Comparison of ENCODE assay signal across 8 cellular contexts in the genomic region with DNA sequence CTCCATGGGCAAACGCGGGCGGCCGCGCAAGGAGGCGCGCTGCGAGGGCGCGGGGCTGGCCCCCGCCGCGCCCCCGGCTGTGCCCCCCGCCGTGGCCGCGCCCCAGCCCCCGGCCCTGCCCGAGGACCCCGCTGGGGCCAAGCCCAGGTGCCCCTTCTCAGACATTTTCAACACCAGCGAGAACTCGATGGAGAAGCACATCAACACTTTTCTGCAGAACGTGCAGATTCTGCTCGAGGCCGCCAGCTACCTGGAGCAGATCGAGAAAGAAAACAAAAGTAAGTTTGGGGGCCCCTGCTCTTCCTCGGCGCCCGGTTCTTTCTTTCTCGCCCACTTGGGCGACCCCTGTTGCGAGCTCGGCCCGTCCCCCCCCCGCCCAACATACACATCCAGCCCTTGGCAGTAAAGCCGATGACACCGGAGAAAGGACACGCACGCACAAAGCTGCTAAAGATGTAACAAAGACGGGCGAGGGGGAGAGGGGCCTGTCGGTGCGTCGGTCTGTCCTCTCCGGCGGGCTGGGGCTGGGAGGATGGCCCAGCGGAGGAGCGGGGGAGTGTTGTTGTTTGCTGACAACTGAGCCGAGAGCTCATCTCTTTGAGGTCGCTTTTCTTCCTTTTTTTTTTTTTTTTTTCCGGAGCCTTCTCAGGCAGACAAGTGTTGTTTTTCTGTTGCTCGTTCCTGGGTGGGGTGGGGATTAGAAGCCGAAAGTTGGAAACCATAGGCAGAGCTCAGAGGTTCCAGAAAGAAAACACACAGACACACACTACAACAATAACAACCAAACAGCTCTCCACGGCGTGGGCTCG. TPM values are rescaled to one million over a fixed set of nuclear protein-coding genes. Genes with fewer than 3 reads are reported as not detected.
A peak's percentile ranks its signal among the peaks of the same experiment; 100 is the strongest.
DNase-seq lines count a peak whose midpoint lies in the region; ATAC-seq, FAIRE-seq and TF ChIP-seq lines count a peak whose summit lies in the region.

No MANE protein-coding gene starts in this region.

- FAIRE-seq in K562 (lab: Jason Lieb, UNC): peak; percentile 65
- no peak for FAIRE-seq in D721Med (lab: Jason Lieb, UNC)

- H3K4me3 ChIP-seq in GM06990 (replicated peaks; ENCODE audit: low read depth, low read length) (peak overlapping the region; percentile 65), K562 (peak overlapping the region; percentile 59)

- in situ Hi-C loops in K562 (cut with MboI): no loop called here

- peaks cover 24 to 25% of the 10 kb centered on the region in 2 experiments; a peak in 4 of 5 replicates for H3K4me1 ChIP-seq in K562 (replicated peaks in 1 of 2; ENCODE audit: control insufficient read depth in 2 of 2, insufficient read depth in 2 of 2, low read length in 2 of 2)

- no peaks in the 10 kb centered on the region for H3K9me1 ChIP-seq in K562 (ENCODE audit: control insufficient read depth, insufficient read depth, low read length)

- H4K20me1 ChIP-seq in K562 (replicated peaks; ENCODE audit: control insufficient read depth, insufficient read depth, low read length): no peaks in the 10 kb centered on the region

- intact Hi-C loops in K562 (cut with micrococcal nuclease): loop anchor here (5.0 to 10.0 kb wide), 3 partner anchors 71 to 203 kb away; a partner anchor contains a TSS

- H3K36me3 ChIP-seq in GM06990 (ENCODE audit: control insufficient read depth, insufficient read depth, low read length) (no peaks in the 10 kb centered on the region), K562 (ENCODE audit: control insufficient read depth, insufficient read depth, low read length) (no peaks in the 10 kb centered on the region)

- BruUV-seq in K562 (replicated peaks; lab: Mats Ljungman, UMichigan): TSS peak; percentile 29

- H3K27me3 ChIP-seq in GM06990 (replicated peaks; ENCODE audit: control insufficient read depth, insufficient read depth, low read length) (no peaks in the 10 kb centered on the region; the same call in 1 of the 2 replicates), K562 (ENCODE audit: control insufficient read depth in 2 of 2, insufficient read depth in 2 of 2, low read length in 2 of 2) (no peaks in the 10 kb centered on the region)

- peak; percentile 26 for ATAC-seq in K562

- peaks cover 41% of the 10 kb centered on the region for H3K79me2 ChIP-seq in K562 (ENCODE audit: control insufficient read depth, insufficient read depth, low read length)

- H2AFZ ChIP-seq in K562 (ENCODE audit: low read depth, low read length): peak overlapping the region; percentile 74

- no peak for TF ChIP-seq RAD21 in K562 (CRISPR knock-in tag; conservative IDR thresholded peaks at IDR 0.05 in 1 of 2, IDR thresholded peaks at IDR 0.05 in 1 of 2)

- 0% methylated on average over 10 of the region's 57 CpGs for WGBS in K562 (ENCODE audit: insufficient coverage, low coverage, missing lambda C conversion rate)

- POLR2A ChIA-PET in K562 (lab: Yijun Ruan, JAX): interaction anchor here (0.6 to 1.9 kb wide), 7 partner anchors 12 to 55 kb away, joined by 3 to 7 read pairs (median 3); no protein-coding TSS in a partner anchor

- TF ChIP-seq EP300 in K562 (IDR thresholded peaks at IDR 0.05; ENCODE audit: low read length): no peak

- CTCF ChIA-PET in K562 (lab: Yijun Ruan, JAX; ENCODE audit: low intra/inter-chr PET ratio): interaction anchor here (0.6 kb wide), 1 partner anchor 93 kb away, joined by 3 read pairs; no protein-coding TSS in a partner anchor

- no peaks in the 10 kb centered on the region for H3K9me3 ChIP-seq in K562 (replicated peaks; ENCODE audit: control insufficient read depth, insufficient read depth, low read depth, low read length)

- no peak for TF ChIP-seq CTCF in GM06990 (IDR thresholded peaks at IDR 0.05; ENCODE audit: insufficient read depth, low read length, poor library complexity, severe bottlenecking)
- TF ChIP-seq CTCF in K562 (IDR thresholded peaks at IDR 0.05 in 2 of 3, conservative IDR thresholded peaks at IDR 0.05 in 1 of 3; ENCODE audit: insufficient read depth in 2 of 3, low read depth in 1 of 3, low read length in 3 of 3): no peak
- TF ChIP-seq CTCF in D721Med (IDR thresholded peaks at IDR 0.05; ENCODE audit: insufficient read depth, missing control alignments): no peak

- peak overlapping the region; percentile 73 to 92 for H3K9ac ChIP-seq in K562 (ENCODE audit: insufficient read depth in 1 of 2, low read depth in 2 of 2, low read length in 2 of 2)

- DNase-seq in GM06990 (ENCODE audit: extremely low read depth, insufficient read length): peak; percentile 49
- DNase-seq in HT-29 (ENCODE audit: low spot score): peak; percentile 26
- DNase-seq in SW480 (ENCODE audit: low spot score): peak; percentile 58
- DNase-seq in K562 (ENCODE audit: extremely low read depth in 1 of 4, low spot score in 3 of 4): peak; percentile 38 to 71 (median 46)
- DNase-seq in inferior parietal cortex (ENCODE audit: extremely low spot score): peak; percentile 49
- DNase-seq in stimulated activated CD4-positive, alpha-beta T cell treated with anti-CD3 and anti-CD28 coated beads, Interleukin-1b, Interleukin-23, amount 100 ng/mL, for 48 hours: peak; percentile 55
- DNase-seq in GDM1 (lab: John Stamatoyannopoulos, UW): no peak
- DNase-seq in D721Med (ENCODE audit: insufficient read length, low spot score): no peak

- peak overlapping the region; percentile 87 for H3K27ac ChIP-seq in K562 (ENCODE audit: extremely low read depth, low read depth, low read length)

- peak overlapping the region; percentile 98 for H3K4me2 ChIP-seq in K562 (ENCODE audit: insufficient read depth, low read length)

- no peak; the same call in 1 of the 2 replicates for TF ChIP-seq POLR2A in K562 (conservative IDR thresholded peaks at IDR 0.05)

TF ChIP-seq in K562, 482 proteins besides CTCF, POLR2A, EP300 and RAD21 (continues in another document):
- 0 out of 2 replicates have a peak, but pooled peaks have one; percentile 38 for TF ChIP-seq DPF2 (IDR thresholded peaks at IDR 0.05)
- no peak for TF ChIP-seq HSF4 (CRISPR knock-in tag; IDR thresholded peaks at IDR 0.05; ENCODE audit: borderline replicate concordance)
- TF ChIP-seq RBFOX2 (IDR thresholded peaks at IDR 0.05; ENCODE audit: low read depth, low read length): peak; percentile 65
- peak; percentile 76 for TF ChIP-seq ZNF384 (IDR thresholded peaks at IDR 0.05; ENCODE audit: low read depth, low read length)
- TF ChIP-seq CTBP1 (IDR thresholded peaks at IDR 0.05; ENCODE audit: borderline replicate concordance): 0 out of 2 replicates have a peak, but pooled peaks have one; percentile 24
- TF ChIP-seq, protein P1, sequence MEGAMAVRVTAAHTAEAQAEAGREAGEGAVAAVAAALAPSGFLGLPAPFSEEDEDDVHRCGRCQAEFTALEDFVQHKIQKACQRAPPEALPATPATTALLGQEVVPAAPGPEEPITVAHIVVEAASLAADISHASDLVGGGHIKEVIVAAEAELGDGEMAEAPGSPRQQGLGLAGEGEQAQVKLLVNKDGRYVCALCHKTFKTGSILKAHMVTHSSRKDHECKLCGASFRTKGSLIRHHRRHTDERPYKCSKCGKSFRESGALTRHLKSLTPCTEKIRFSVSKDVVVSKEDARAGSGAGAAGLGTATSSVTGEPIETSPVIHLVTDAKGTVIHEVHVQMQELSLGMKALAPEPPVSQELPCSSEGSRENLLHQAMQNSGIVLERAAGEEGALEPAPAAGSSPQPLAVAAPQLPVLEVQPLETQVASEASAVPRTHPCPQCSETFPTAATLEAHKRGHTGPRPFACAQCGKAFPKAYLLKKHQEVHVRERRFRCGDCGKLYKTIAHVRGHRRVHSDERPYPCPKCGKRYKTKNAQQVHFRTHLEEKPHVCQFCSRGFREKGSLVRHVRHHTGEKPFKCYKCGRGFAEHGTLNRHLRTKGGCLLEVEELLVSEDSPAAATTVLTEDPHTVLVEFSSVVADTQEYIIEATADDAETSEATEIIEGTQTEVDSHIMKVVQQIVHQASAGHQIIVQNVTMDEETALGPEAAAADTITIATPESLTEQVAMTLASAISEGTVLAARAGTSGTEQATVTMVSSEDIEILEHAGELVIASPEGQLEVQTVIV (CRISPR knock-in tag; IDR thresholded peaks at IDR 0.05; ENCODE audit: borderline replicate concordance): no peak
- peak; percentile 0 for TF ChIP-seq KDM5B (IDR thresholded peaks at IDR 0.05; ENCODE audit: insufficient replicate concordance, low read depth, low read length)
- TF ChIP-seq KLF1 (tag; IDR thresholded peaks at IDR 0.05): no peak
- peak; percentile 54; the same call in 1 of the 2 replicates for TF ChIP-seq FOXJ2 (tag; IDR thresholded peaks at IDR 0.05)
- no peak for TF ChIP-seq CBX3 (IDR thresholded peaks at IDR 0.05; ENCODE audit: borderline replicate concordance in 1 of 2, low read length in 2 of 2)

RNA-seq across cellular contexts. Expression of a gene that starts 0.6 kb away (rescaled TPM):
- 18.1 and 19.8 TPM in 2 replicates for total RNA-seq in HT-29 (2014; rRNA removed; shearing (Covaris generic))
- total RNA-seq in K562 (2011; cell fraction: chromatin; rRNA removed; ENCODE audit: low replicate concordance): 6.0 and 16.1 TPM in 2 replicates
- 4.0 and 5.7 TPM in 2 replicates for total RNA-seq in K562 (2011; cell fraction: nucleolus; rRNA removed)
- total RNA-seq in K562 (2011; cell fraction: nucleoplasm; rRNA removed): 9.7 and 17.9 TPM in 2 replicates
- total RNA-seq in K562 (2014; rRNA removed) (14.3 and 18.2 TPM in 2 replicates), K562 (2014; rRNA removed; fragmentation: Illumina TruSeq; extraction: Trizol) (14.8 and 21.2 TPM in 2 replicates), K562 (2015; rRNA removed; fragmentation: Illumina TruSeq; extraction: Trizol) (8.0 and 9.1 TPM in 2 replicates), K562 (2021) (16.4 and 17.8 TPM in 2 replicates)
- polyA plus RNA-seq in K562 (2011; rRNA removed) (23.7 and 24.4 TPM in 2 replicates), K562 (2014; fragmentation: Illumina TruSeq; extraction: Trizol) (13.7 and 17.6 TPM in 2 replicates), K562 (2014; fragmentation: Nextera tagmentation; extraction: Ambion mirVana) (10 to 100 TPM; 11.4 to 15.8 TPM), K562 (2014; rRNA removed) (12.9 and 13.4 TPM in 2 replicates)
- 10.5 and 13.2 TPM in 2 replicates for polyA plus RNA-seq in K562 (2011; cell fraction: cytosol; rRNA removed)
- polyA plus RNA-seq in K562 (2011; cell fraction: nucleus; rRNA removed): 18.3 and 28.9 TPM in 2 replicates
- polyA plus RNA-seq in K562 (2012): 12.3 and 13.1 TPM in 2 replicates
- 27.0 and 27.3 TPM in 2 replicates for polyA minus RNA-seq in K562 (2011; rRNA and poly(A)+ RNA removed)
- polyA minus RNA-seq in K562 (2011; cell fraction: cytosol; rRNA and poly(A)+ RNA removed): 17.8 and 21.1 TPM in 2 replicates
- polyA minus RNA-seq in K562 (2011; cell fraction: nucleus; rRNA and poly(A)+ RNA removed): 5.9 and 12.3 TPM in 2 replicates

Comparison
In these comparisons a context has a peak if more than half of its experiments do, and no peak if none do; other contexts are left out.
1. DNase-seq: peak in GM06990 (single experiment), HT-29 (single experiment), SW480 (single experiment), K562 (4 of 4), inferior parietal cortex (single experiment) and stimulated activated CD4-positive, alpha-beta T cell treated with anti-CD3 and anti-CD28 coated beads, Interleukin-1b, Interleukin-23, amount 100 ng/mL, for 48 hours (single experiment); none in GDM1 (single experiment) and D721Med (single experiment).